ENCODE assay signal across 2 cellular contexts in the genomic region with DNA sequence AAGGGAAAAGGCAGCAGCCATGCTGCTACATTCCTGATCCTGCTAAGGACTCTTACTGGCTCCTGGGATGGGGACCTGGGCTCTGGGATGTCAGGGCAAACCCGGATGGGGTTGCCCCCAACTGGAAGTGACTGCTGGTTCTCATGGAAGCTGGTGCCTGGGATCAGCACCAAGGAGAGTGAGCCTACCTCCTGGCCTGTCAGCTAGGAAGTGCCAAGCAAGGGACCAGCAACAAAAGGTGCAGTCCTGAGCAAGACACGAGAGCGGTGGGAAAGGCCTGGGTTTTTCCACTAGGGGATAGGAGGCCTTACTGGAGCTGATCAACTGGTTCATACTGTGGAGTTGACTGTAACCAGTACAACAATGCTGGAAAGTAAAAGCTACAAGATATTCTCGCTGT.
TF ChIP-seq lines count a peak whose summit lies in the region.

No MANE protein-coding gene starts in this region.

TF ChIP-seq in HepG2, 621 proteins besides CTCF, POLR2A, EP300 and RAD21:
- TF ChIP-seq ZNF768 (CRISPR knock-in tag; IDR thresholded peaks at IDR 0.05) (no peak), ZMYM2 (CRISPR knock-in tag; IDR thresholded peaks at IDR 0.05) (no peak), MIER2 (CRISPR knock-in tag; IDR thresholded peaks at IDR 0.05) (peak; percentile 30; the same call in 1 of the 2 replicates)
- TF ChIP-seq, protein P1, sequence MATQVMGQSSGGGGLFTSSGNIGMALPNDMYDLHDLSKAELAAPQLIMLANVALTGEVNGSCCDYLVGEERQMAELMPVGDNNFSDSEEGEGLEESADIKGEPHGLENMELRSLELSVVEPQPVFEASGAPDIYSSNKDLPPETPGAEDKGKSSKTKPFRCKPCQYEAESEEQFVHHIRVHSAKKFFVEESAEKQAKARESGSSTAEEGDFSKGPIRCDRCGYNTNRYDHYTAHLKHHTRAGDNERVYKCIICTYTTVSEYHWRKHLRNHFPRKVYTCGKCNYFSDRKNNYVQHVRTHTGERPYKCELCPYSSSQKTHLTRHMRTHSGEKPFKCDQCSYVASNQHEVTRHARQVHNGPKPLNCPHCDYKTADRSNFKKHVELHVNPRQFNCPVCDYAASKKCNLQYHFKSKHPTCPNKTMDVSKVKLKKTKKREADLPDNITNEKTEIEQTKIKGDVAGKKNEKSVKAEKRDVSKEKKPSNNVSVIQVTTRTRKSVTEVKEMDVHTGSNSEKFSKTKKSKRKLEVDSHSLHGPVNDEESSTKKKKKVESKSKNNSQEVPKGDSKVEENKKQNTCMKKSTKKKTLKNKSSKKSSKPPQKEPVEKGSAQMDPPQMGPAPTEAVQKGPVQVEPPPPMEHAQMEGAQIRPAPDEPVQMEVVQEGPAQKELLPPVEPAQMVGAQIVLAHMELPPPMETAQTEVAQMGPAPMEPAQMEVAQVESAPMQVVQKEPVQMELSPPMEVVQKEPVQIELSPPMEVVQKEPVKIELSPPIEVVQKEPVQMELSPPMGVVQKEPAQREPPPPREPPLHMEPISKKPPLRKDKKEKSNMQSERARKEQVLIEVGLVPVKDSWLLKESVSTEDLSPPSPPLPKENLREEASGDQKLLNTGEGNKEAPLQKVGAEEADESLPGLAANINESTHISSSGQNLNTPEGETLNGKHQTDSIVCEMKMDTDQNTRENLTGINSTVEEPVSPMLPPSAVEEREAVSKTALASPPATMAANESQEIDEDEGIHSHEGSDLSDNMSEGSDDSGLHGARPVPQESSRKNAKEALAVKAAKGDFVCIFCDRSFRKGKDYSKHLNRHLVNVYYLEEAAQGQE (IDR thresholded peaks at IDR 0.05; ENCODE audit: borderline replicate concordance in 1 of 2, low read depth in 1 of 2, low read length in 2 of 2), result peak; percentile 14 to 79

TF ChIP-seq in H1, 55 proteins besides CTCF, POLR2A, EP300 and RAD21:
- TF ChIP-seq CEBPB (IDR thresholded peaks at IDR 0.05; ENCODE audit: low read depth, low read length) (no peak), SIRT6 (IDR thresholded peaks at IDR 0.05; ENCODE audit: low read length) (no peak), POU5F1 (IDR thresholded peaks at IDR 0.05; ENCODE audit: low read depth, low read length) (no peak), ZNF274 (IDR thresholded peaks at IDR 0.05; ENCODE audit: borderline replicate concordance, extremely low read depth, low read length) (no peak), TBP (IDR thresholded peaks at IDR 0.05; ENCODE audit: low read depth, low read length) (0 out of 2 replicates have a peak, but pooled peaks have one; percentile 32), MAFK (IDR thresholded peaks at IDR 0.05; ENCODE audit: low read depth, low read length) (no peak), RBBP5 (IDR thresholded peaks at IDR 0.05; ENCODE audit: borderline replicate concordance, low read depth, low read length) (no peak), CBX5 (IDR thresholded peaks at IDR 0.05; ENCODE audit: low read depth, low read length) (no peak), TAF1 (IDR thresholded peaks at IDR 0.05; ENCODE audit: low read depth, low read length) (no peak), SIN3A (conservative IDR thresholded peaks at IDR 0.05 in 1 of 2, IDR thresholded peaks at IDR 0.05 in 1 of 2; ENCODE audit: low read depth in 1 of 2, low read length in 2 of 2) (peak; percentile 36 to 62; a peak in 1 of 4 replicates)
- TF ChIP-seq, protein P2, sequence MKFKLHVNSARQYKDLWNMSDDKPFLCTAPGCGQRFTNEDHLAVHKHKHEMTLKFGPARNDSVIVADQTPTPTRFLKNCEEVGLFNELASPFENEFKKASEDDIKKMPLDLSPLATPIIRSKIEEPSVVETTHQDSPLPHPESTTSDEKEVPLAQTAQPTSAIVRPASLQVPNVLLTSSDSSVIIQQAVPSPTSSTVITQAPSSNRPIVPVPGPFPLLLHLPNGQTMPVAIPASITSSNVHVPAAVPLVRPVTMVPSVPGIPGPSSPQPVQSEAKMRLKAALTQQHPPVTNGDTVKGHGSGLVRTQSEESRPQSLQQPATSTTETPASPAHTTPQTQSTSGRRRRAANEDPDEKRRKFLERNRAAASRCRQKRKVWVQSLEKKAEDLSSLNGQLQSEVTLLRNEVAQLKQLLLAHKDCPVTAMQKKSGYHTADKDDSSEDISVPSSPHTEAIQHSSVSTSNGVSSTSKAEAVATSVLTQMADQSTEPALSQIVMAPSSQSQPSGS (IDR thresholded peaks at IDR 0.05; ENCODE audit: low read length), result no peak
- TF ChIP-seq, protein P3, sequence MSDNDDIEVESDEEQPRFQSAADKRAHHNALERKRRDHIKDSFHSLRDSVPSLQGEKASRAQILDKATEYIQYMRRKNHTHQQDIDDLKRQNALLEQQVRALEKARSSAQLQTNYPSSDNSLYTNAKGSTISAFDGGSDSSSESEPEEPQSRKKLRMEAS (IDR thresholded peaks at IDR 0.05), result 0 out of 2 replicates have a peak, but pooled peaks have one; percentile 27
